Comparison of ENCODE assay signal across 11 cellular contexts in the genomic region with DNA sequence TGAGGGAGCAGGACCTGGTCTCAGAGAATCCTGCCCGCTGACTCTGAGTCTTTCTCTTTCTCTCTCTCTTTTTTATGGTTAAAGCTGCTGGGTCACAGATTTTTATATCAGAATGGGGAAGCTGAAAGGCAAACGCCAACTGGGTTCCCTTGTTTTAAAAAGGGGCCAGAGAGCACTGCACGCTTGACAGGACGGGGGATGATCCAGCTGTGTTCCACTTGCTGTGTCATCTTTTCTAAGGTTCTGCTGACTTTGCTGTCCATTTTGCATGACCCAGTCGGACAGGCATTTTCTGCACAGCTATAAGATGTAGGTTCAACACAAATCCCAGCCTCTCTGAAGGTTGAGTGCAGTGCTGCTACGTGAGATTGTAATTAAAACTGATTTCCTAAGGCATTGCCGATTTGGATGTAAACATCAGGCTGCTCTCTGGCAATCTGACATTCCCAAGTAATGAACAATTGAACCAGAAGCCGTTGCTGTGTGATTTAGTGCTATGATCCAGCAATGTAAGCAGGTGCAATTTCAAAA. TPM values are rescaled to one million over a fixed set of nuclear protein-coding genes. Genes with fewer than 3 reads are reported as not detected.
DNase-seq lines count a peak whose midpoint lies in the region; ATAC-seq, FAIRE-seq and TF ChIP-seq lines count a peak whose summit lies in the region.
"Had no signal": no experiment of that assay in that cellular context is flagged by ENCODE, and none has a peak within 500 bp of the region (broad histone marks: within the 10 kb centered on the region; RNA-seq: fewer than 3 reads in every experiment).

No MANE protein-coding gene starts in this region.

- TF ChIP-seq CTCF in gastroesophageal sphincter (IDR thresholded peaks at IDR 0.05) = no peak

- TF ChIP-seq POLR2A in gastroesophageal sphincter (IDR thresholded peaks at IDR 0.05) (no peak), GM12892 (IDR thresholded peaks at IDR 0.05; ENCODE audit: low read depth, low read length) (no peak)

- H3K27ac ChIP-seq in SK-N-MC (peak overlapping the region; percentile 86), gastroesophageal sphincter (peak overlapping the region in 2 of 4 donors; percentile 40 to 51)

- no peaks in the 10 kb centered on the region for H3K27me3 ChIP-seq in gastroesophageal sphincter

- ATAC-seq in gastroesophageal sphincter = peak; percentile 31
- no peak for ATAC-seq in stimulated activated naive B cell treated with anti-CD40 and anti-IgM and Interleukin-4, amounts not matched to agents 10 μg/mL and 1 μg/mL and 100 μg/mL, for 72 hours (replicated peaks)

- no peaks in the 10 kb centered on the region for H3K9me3 Mint-ChIP-seq in stimulated activated naive B cell treated with anti-CD40 and anti-IgM and Interleukin-4, amounts not matched to agents 10 μg/mL and 1 μg/mL and 100 μg/mL, for 72 hours

- TF ChIP-seq EP300 in gastroesophageal sphincter (IDR thresholded peaks at IDR 0.05) = no peak

- WGBS in gastroesophageal sphincter (ENCODE audit: low coverage in 1 of 2), 2 donors = 17 to 34% methylated on average over 4 to 6 of the region's 8 CpGs

- peaks cover 17 to 45% of the 10 kb centered on the region in 2 donors for H3K4me1 Mint-ChIP-seq in stimulated activated naive B cell treated with anti-CD40 and anti-IgM and Interleukin-4, amounts not matched to agents 10 μg/mL and 1 μg/mL and 100 μg/mL, for 72 hours

- H3K9ac ChIP-seq in SK-N-MC (ENCODE audit: insufficient read length) = no peak overlapping the region
- H3K9ac ChIP-seq: SK-N-SH had no signal

- peaks cover 15 to 20% of the 10 kb centered on the region in 2 donors for H3K36me3 Mint-ChIP-seq in stimulated activated naive B cell treated with anti-CD40 and anti-IgM and Interleukin-4, amounts not matched to agents 10 μg/mL and 1 μg/mL and 100 μg/mL, for 72 hours

- no peak for FAIRE-seq in GM12892 (lab: Jason Lieb, UNC)

- no peaks in the 10 kb centered on the region for H3K36me3 ChIP-seq in SK-N-MC (ENCODE audit: insufficient read depth, low read length)
- H3K36me3 ChIP-seq in gastroesophageal sphincter = peaks cover 0 to 26% of the 10 kb centered on the region in 2 donors

- H3K4me3 ChIP-seq in SK-N-MC (peak overlapping the region; percentile 63), gastroesophageal sphincter (peak overlapping the region in 1 of 2 donors; percentile 9)

- H3K4me1 ChIP-seq in gastroesophageal sphincter = peaks cover 0 to 21% (median 4%) of the 10 kb centered on the region in 3 donors

- no peak overlapping the region for H3K4me3 Mint-ChIP-seq in stimulated activated naive B cell treated with anti-CD40 and anti-IgM and Interleukin-4, amounts not matched to agents 10 μg/mL and 1 μg/mL and 100 μg/mL, for 72 hours

- DNase-seq in HCEC 1CT (peak; percentile 17), SK-N-MC (ENCODE audit: low read depth, low spot score) (no peak), renal cortical epithelial cell (ENCODE audit: low read depth) (peak; percentile 61), GM12892 (ENCODE audit: insufficient read length) (no peak)
- no peak for DNase-seq in activated CD4-positive, CD25-positive, alpha-beta regulatory T cell (lab: John Stamatoyannopoulos, UW)
- DNase-seq in stimulated activated naive B cell treated with anti-CD40 and anti-IgM and Interleukin-4, amounts not matched to agents 10 μg/mL and 1 μg/mL and 100 μg/mL, for 72 hours = no peak
- DNase-seq: effector memory CD4-positive, alpha-beta T cell; EL; NCI-H2081 treated with DMSO at 0.1 percent for 48 hours; SK-N-SH had no signal

- H3K9me3 ChIP-seq in SK-N-MC (ENCODE audit: low read depth, low read length) (no peaks in the 10 kb centered on the region), gastroesophageal sphincter (no peaks in the 10 kb centered on the region)
- H3K9me3 ChIP-seq: SK-N-SH had no signal

- no peak overlapping the region for H3K27ac Mint-ChIP-seq in stimulated activated naive B cell treated with anti-CD40 and anti-IgM and Interleukin-4, amounts not matched to agents 10 μg/mL and 1 μg/mL and 100 μg/mL, for 72 hours

- H3K27me3 Mint-ChIP-seq in stimulated activated naive B cell treated with anti-CD40 and anti-IgM and Interleukin-4, amounts not matched to agents 10 μg/mL and 1 μg/mL and 100 μg/mL, for 72 hours = no peaks in the 10 kb centered on the region

RNA-seq across cellular contexts. Expression of gene ARHGEF3, which starts 25.8 kb away (rescaled TPM):
- total RNA-seq in gastroesophageal sphincter (10 to 100 TPM; 10.1 to 21.6 (median 10.5) TPM), renal cortical epithelial cell (12.0 and 36.7 TPM in 2 replicates)
- 16.9 TPM for polyA plus RNA-seq in GM12892 (2012; ENCODE audit: missing spikeins)

Comparison
In these comparisons a context has a peak if more than half of its experiments do, and no peak if none do; other contexts are left out.
1. DNase-seq: peak in HCEC 1CT (single experiment) and renal cortical epithelial cell (single experiment); none in SK-N-MC (single experiment), activated CD4-positive, CD25-positive, alpha-beta regulatory T cell (0 of 4), GM12892 (single experiment) and stimulated activated naive B cell treated with anti-CD40 and anti-IgM and Interleukin-4, amounts not matched to agents 10 μg/mL and 1 μg/mL and 100 μg/mL, for 72 hours (single experiment).